In genomic region chr13:110455941-110456340, GRCh38 we compare ENCODE assay signal across 1 cellular context.
TF ChIP-seq lines count a peak whose summit lies in the region.

No MANE protein-coding gene starts in this region.

TF ChIP-seq in GM12878, 131 proteins besides CTCF, POLR2A, EP300 and RAD21 (continued from another document and continues in another):
- no peak for TF ChIP-seq PRDM15 (CRISPR knock-in tag; IDR thresholded peaks at IDR 0.05)
- no peak for TF ChIP-seq ZBTB4 (CRISPR knock-in tag; IDR thresholded peaks at IDR 0.05)
- TF ChIP-seq NR2C1 (IDR thresholded peaks at IDR 0.05) = no peak
- TF ChIP-seq ZNF217 (IDR thresholded peaks at IDR 0.05) = no peak
- TF ChIP-seq NFXL1 (IDR thresholded peaks at IDR 0.05; ENCODE audit: borderline replicate concordance) = no peak
- TF ChIP-seq ZNF207 (IDR thresholded peaks at IDR 0.05; ENCODE audit: borderline replicate concordance) = no peak
- TF ChIP-seq SIN3A (IDR thresholded peaks at IDR 0.05; ENCODE audit: low read depth, low read length) = no peak
- peak; percentile 84 for TF ChIP-seq YY1 (IDR thresholded peaks at IDR 0.05; ENCODE audit: low read depth, low read length)
- TF ChIP-seq BCL3 (IDR thresholded peaks at IDR 0.05; ENCODE audit: borderline replicate concordance, insufficient read depth, low read depth, low read length, poor library complexity, severe bottlenecking) = no peak
- no peak for TF ChIP-seq HDAC2 (IDR thresholded peaks at IDR 0.05)
- TF ChIP-seq ZBTB11 (CRISPR knock-in tag; IDR thresholded peaks at IDR 0.05) = no peak
- TF ChIP-seq DPF2 (IDR thresholded peaks at IDR 0.05) = no peak; the same call in 1 of the 2 replicates
- no peak for TF ChIP-seq SUPT20H (IDR thresholded peaks at IDR 0.05; ENCODE audit: borderline replicate concordance, control insufficient read depth, low read depth, low read length)
- TF ChIP-seq WRNIP1 (IDR thresholded peaks at IDR 0.05; ENCODE audit: borderline replicate concordance, low read depth, low read length) = no peak
- TF ChIP-seq NRF1 (conservative IDR thresholded peaks at IDR 0.05; ENCODE audit: low read depth, low read length) = no peak
- TF ChIP-seq RELA (IDR thresholded peaks at IDR 0.05; ENCODE audit: borderline replicate concordance, partially characterized antibody) = no peak
- no peak for TF ChIP-seq SIX5 (IDR thresholded peaks at IDR 0.05; ENCODE audit: low read depth, low read length, severe bottlenecking)
- no peak for TF ChIP-seq BCL11A (IDR thresholded peaks at IDR 0.05; ENCODE audit: low read depth, low read length)
- no peak for TF ChIP-seq GABPA (IDR thresholded peaks at IDR 0.05; ENCODE audit: low read depth)
- TF ChIP-seq POLR2AphosphoS5 (IDR thresholded peaks at IDR 0.05; ENCODE audit: low read length) = no peak
- TF ChIP-seq CBX3 (IDR thresholded peaks at IDR 0.05; ENCODE audit: borderline replicate concordance, low read depth) = no peak
- no peak for TF ChIP-seq CHD2 (IDR thresholded peaks at IDR 0.05; ENCODE audit: borderline replicate concordance, low read depth, low read length)
- TF ChIP-seq RELB (IDR thresholded peaks at IDR 0.05; ENCODE audit: low read depth) = 0 out of 2 replicates have a peak, but pooled peaks have one; percentile 42
- peak; percentile 83 for TF ChIP-seq NBN (IDR thresholded peaks at IDR 0.05)
- TF ChIP-seq KLF5 (IDR thresholded peaks at IDR 0.05; ENCODE audit: partially characterized antibody) = no peak
- no peak for TF ChIP-seq ASH2L (IDR thresholded peaks at IDR 0.05; ENCODE audit: borderline replicate concordance, low read depth)
- no peak for TF ChIP-seq ZBTB33 (IDR thresholded peaks at IDR 0.05)
- TF ChIP-seq SKIL (IDR thresholded peaks at IDR 0.05; ENCODE audit: low read depth, poor library complexity, severe bottlenecking) = no peak
- TF ChIP-seq SRF (IDR thresholded peaks at IDR 0.05; ENCODE audit: low read depth in 2 of 2, low read length in 2 of 2) = no peak
- no peak for TF ChIP-seq PAX8 (IDR thresholded peaks at IDR 0.05)
- no peak for TF ChIP-seq MYB (IDR thresholded peaks at IDR 0.05; ENCODE audit: borderline replicate concordance, low read depth, low read length)
- TF ChIP-seq IRF5 (IDR thresholded peaks at IDR 0.05; ENCODE audit: borderline replicate concordance) = no peak
- TF ChIP-seq ATF2 (IDR thresholded peaks at IDR 0.05; ENCODE audit: low read length) = no peak
- TF ChIP-seq ZZZ3 (IDR thresholded peaks at IDR 0.05; ENCODE audit: control insufficient read depth, insufficient read length, low read depth) = no peak
- no peak for TF ChIP-seq BMI1 (IDR thresholded peaks at IDR 0.05; ENCODE audit: borderline replicate concordance)
- TF ChIP-seq PBX3 (IDR thresholded peaks at IDR 0.05; ENCODE audit: insufficient replicate concordance, low read depth, low read length) = no peak
- TF ChIP-seq CBX5 (IDR thresholded peaks at IDR 0.05; ENCODE audit: low read depth) = 0 out of 2 replicates have a peak, but pooled peaks have one; percentile 32
- TF ChIP-seq CHD4 (IDR thresholded peaks at IDR 0.05) = no peak
- TF ChIP-seq MTA2 (IDR thresholded peaks at IDR 0.05; ENCODE audit: low read depth) = no peak
